16 cellular contexts compared by ENCODE assay signal in the genomic region with DNA sequence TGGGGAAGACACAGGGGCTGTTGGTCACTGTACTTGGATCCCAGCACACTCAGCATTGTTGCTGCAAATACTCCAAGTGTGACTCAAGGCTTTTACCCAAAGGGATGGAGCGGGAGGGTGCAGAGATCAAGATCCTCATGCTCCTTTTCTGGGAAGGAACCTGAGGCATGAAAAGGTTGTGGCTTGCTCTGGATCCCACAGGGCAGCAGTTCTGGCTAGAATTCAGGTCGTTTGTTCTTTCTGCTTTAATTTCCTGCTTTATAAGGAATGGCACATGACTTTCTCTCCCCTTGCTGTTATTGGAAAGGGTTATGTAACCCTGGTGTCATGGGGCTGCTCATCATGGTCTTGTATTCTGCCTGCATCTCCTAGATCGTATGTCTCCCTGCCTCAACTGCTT.
DNase-seq lines count a peak whose midpoint lies in the region; ATAC-seq, FAIRE-seq and TF ChIP-seq lines count a peak whose summit lies in the region.
"Had no signal": no experiment of that assay in that cellular context is flagged by ENCODE, and none has a peak within 500 bp of the region (broad histone marks: within the 10 kb centered on the region; RNA-seq: fewer than 3 reads in every experiment).

No MANE protein-coding gene starts in this region.

- no peaks in the 10 kb centered on the region for H3K36me3 Mint-ChIP-seq in stimulated activated effector memory CD8-positive, alpha-beta T cell treated with anti-CD3 and anti-CD28 coated beads, Interleukin-12 subunit alpha, Interleukin-12 subunit beta, amount 100 ng/mL, for 72 hours
- no peaks in the 10 kb centered on the region for H3K36me3 Mint-ChIP-seq in stimulated activated naive B cell treated with anti-CD40 and anti-IgM and Interleukin-4, amounts not matched to agents 10 μg/mL and 1 μg/mL and 100 μg/mL, for 72 hours
- H3K36me3 Mint-ChIP-seq: CD4-positive, CD25-positive, alpha-beta regulatory T cell had no signal

- H2AFZ ChIP-seq in H1 (ENCODE audit: low read length): no peak overlapping the region
- H2AFZ ChIP-seq: GM23338 had no signal

- TF ChIP-seq EP300 in H1 (IDR thresholded peaks at IDR 0.05; ENCODE audit: borderline replicate concordance in 1 of 2, low read depth in 2 of 2, low read length in 2 of 2): no peak

- no peak overlapping the region for H4K8ac ChIP-seq in H1 (ENCODE audit: extremely low read depth, insufficient read depth, low read length)

- H2BK20ac ChIP-seq in H1 (ENCODE audit: low read length): no peak overlapping the region

- no peak overlapping the region for H3K4me2 ChIP-seq in H1 (ENCODE audit: insufficient read depth in 1 of 2, low read depth in 2 of 2, low read length in 2 of 2)
- H3K4me2 ChIP-seq: GM23338 had no signal

- ATAC-seq in Panc1: no peak
- peak; percentile 24 for ATAC-seq in stimulated activated effector memory CD8-positive, alpha-beta T cell treated with anti-CD3 and anti-CD28 coated beads, Interleukin-12 subunit alpha, Interleukin-12 subunit beta, amount 100 ng/mL, for 72 hours
- ATAC-seq in stimulated activated naive B cell treated with anti-CD40 and anti-IgM and Interleukin-4, amounts not matched to agents 10 μg/mL and 1 μg/mL and 100 μg/mL, for 72 hours (replicated peaks): no peak
- ATAC-seq: GM23338 had no signal

- H3K23me2 ChIP-seq in H1 (ENCODE audit: low read depth, low read length): no peaks in the 10 kb centered on the region

- BruUV-seq in Panc1 (replicated peaks; lab: Mats Ljungman, UMichigan): no TSS peak

- peaks cover 66% of the 10 kb centered on the region for H3K4me1 ChIP-seq in Panc1 (ENCODE audit: control insufficient read depth, insufficient read depth, low read length)
- H3K4me1 ChIP-seq in H1 (replicated peaks in 1 of 4; ENCODE audit: control insufficient read depth in 3 of 4, insufficient read depth in 4 of 4, low read length in 3 of 4): peaks cover 3 to 22% (median 14%) of the 10 kb centered on the region in 4 experiments
- H3K4me1 ChIP-seq: Caco-2 had no signal

- peak; percentile 14 for DNase-seq in ELR (ENCODE audit: low read depth)
- no peak for DNase-seq in Panc1 (ENCODE audit: low read depth, low spot score)
- no peak for DNase-seq in H1 (ENCODE audit: low read depth in 1 of 2, low spot score in 2 of 2)
- DNase-seq in stimulated activated effector memory CD8-positive, alpha-beta T cell treated with anti-CD3 and anti-CD28 coated beads, Interleukin-12 subunit alpha, Interleukin-12 subunit beta, amount 100 ng/mL, for 72 hours (ENCODE audit: low spot score in 2 of 2): no peak
- no peak for DNase-seq in stimulated activated naive B cell treated with anti-CD40 and anti-IgM and Interleukin-4, amounts not matched to agents 10 μg/mL and 1 μg/mL and 100 μg/mL, for 72 hours
- DNase-seq in mucosa of gallbladder (ENCODE audit: low spot score): no peak
- no peak for DNase-seq in AG20443 (ENCODE audit: low spot score)
- DNase-seq: Caco-2; CD4-positive, CD25-positive, alpha-beta regulatory T cell; KG1; NCI-H1092; NCI-H146; NCI-H2081 treated with DMSO at 0.1 percent for 48 hours; NCI-H524 had no signal

- H3K18ac ChIP-seq in H1 (ENCODE audit: extremely low read depth, low read length): peak overlapping the region; percentile 56; the same call in 1 of the 2 replicates

- H2AK5ac ChIP-seq in H1 (ENCODE audit: low read depth, low read length): peak overlapping the region; percentile 59; the same call in 1 of the 2 replicates

- no peak for TF ChIP-seq CTCF in Panc1 (IDR thresholded peaks at IDR 0.05)
- TF ChIP-seq CTCF in H1 (IDR thresholded peaks at IDR 0.05; ENCODE audit: control extremely low read depth in 1 of 3, insufficient read depth in 1 of 3, low read depth in 1 of 3, low read length in 3 of 3): no peak

- H3K9me3 ChIP-seq in Panc1 (ENCODE audit: control insufficient read depth, insufficient read depth, low read depth, low read length) (no peaks in the 10 kb centered on the region), H1 (ENCODE audit: insufficient read depth in 2 of 2, low read depth in 1 of 2, low read length in 1 of 2) (no peaks in the 10 kb centered on the region)
- H3K9me3 ChIP-seq: Caco-2 had no signal

- no peak overlapping the region for H3K4me3 Mint-ChIP-seq in stimulated activated effector memory CD8-positive, alpha-beta T cell treated with anti-CD3 and anti-CD28 coated beads, Interleukin-12 subunit alpha, Interleukin-12 subunit beta, amount 100 ng/mL, for 72 hours
- H3K4me3 Mint-ChIP-seq in stimulated activated naive B cell treated with anti-CD40 and anti-IgM and Interleukin-4, amounts not matched to agents 10 μg/mL and 1 μg/mL and 100 μg/mL, for 72 hours: no peak overlapping the region
- H3K4me3 Mint-ChIP-seq: CD4-positive, CD25-positive, alpha-beta regulatory T cell; GM23338 had no signal

- no peak overlapping the region for H3K9ac ChIP-seq in H1 (replicated peaks in 1 of 4; ENCODE audit: extremely low read depth in 1 of 4, low read depth in 3 of 4, low read length in 3 of 4)

- no peaks in the 10 kb centered on the region for H3K4me1 Mint-ChIP-seq in stimulated activated effector memory CD8-positive, alpha-beta T cell treated with anti-CD3 and anti-CD28 coated beads, Interleukin-12 subunit alpha, Interleukin-12 subunit beta, amount 100 ng/mL, for 72 hours
- H3K4me1 Mint-ChIP-seq in stimulated activated naive B cell treated with anti-CD40 and anti-IgM and Interleukin-4, amounts not matched to agents 10 μg/mL and 1 μg/mL and 100 μg/mL, for 72 hours: no peaks in the 10 kb centered on the region
- H3K4me1 Mint-ChIP-seq: CD4-positive, CD25-positive, alpha-beta regulatory T cell had no signal

- H3K23ac ChIP-seq in H1 (ENCODE audit: insufficient read length): no peak overlapping the region

- H4K91ac ChIP-seq in H1 (replicated peaks; ENCODE audit: insufficient read length, low read length): no peak overlapping the region

- CTCF ChIA-PET in Panc1 (lab: Charles Lee): no interaction called here
- CTCF ChIA-PET in H1 (lab: Charles Lee; ENCODE audit: partially characterized antibody): interaction anchor here (1.4 kb wide), 1 partner anchor 10 kb away, joined by 4 read pairs; no protein-coding TSS in a partner anchor

- no peak overlapping the region for H3K4ac ChIP-seq in H1 (replicated peaks; ENCODE audit: insufficient read length, low read depth, low read length)

- no peak for TF ChIP-seq RAD21 in H1 (IDR thresholded peaks at IDR 0.05 in 1 of 2, conservative IDR thresholded peaks at IDR 0.05 in 1 of 2; ENCODE audit: low read depth in 2 of 2, low read length in 2 of 2)

- peaks cover 6% of the 10 kb centered on the region for H3K79me1 ChIP-seq in H1 (ENCODE audit: low read depth, low read length)

- H4K20me1 ChIP-seq in H1 (replicated peaks in 1 of 2; ENCODE audit: control insufficient read depth in 1 of 2, insufficient read depth in 2 of 2, low read length in 2 of 2): peaks cover 2% of the 10 kb centered on the region in 2 experiments

- no peaks in the 10 kb centered on the region for H3K36me3 ChIP-seq in Panc1 (ENCODE audit: control insufficient read depth, insufficient read depth, low read length)
- no peaks in the 10 kb centered on the region for H3K36me3 ChIP-seq in H1 (ENCODE audit: control insufficient read depth in 2 of 4, insufficient read depth in 4 of 4, low read length in 3 of 4)

- POLR2A ChIA-PET in Panc1 (lab: Charles Lee) (no interaction called here), H1 (lab: Charles Lee; ENCODE audit: partially characterized antibody) (interaction anchor here (1.7 kb wide), 1 partner anchor 25 kb away, joined by 4 read pairs; no protein-coding TSS in a partner anchor)

- H3K27ac ChIP-seq in Panc1 (ENCODE audit: low read length) (peak overlapping the region; percentile 74), H1 (ENCODE audit: low read depth, low read length) (no peak overlapping the region)
- H3K27ac ChIP-seq: SK-N-MC had no signal

- peaks cover 12 to 21% of the 10 kb centered on the region in 2 donors for H3K27me3 Mint-ChIP-seq in stimulated activated naive B cell treated with anti-CD40 and anti-IgM and Interleukin-4, amounts not matched to agents 10 μg/mL and 1 μg/mL and 100 μg/mL, for 72 hours

- H2BK5ac ChIP-seq in H1 (ENCODE audit: low read depth, low read length): no peak overlapping the region

- H3K4me3 ChIP-seq in Panc1 (ENCODE audit: low read depth in 2 of 2, low read length in 2 of 2) (no peak overlapping the region), H1 (ENCODE audit: extremely low read depth in 1 of 4, insufficient read depth in 2 of 4, low read depth in 3 of 4, low read length in 4 of 4) (no peak overlapping the region)
- H3K4me3 ChIP-seq: GM23338, SK-N-MC had no signal

- no peak overlapping the region for H3K27ac Mint-ChIP-seq in stimulated activated effector memory CD8-positive, alpha-beta T cell treated with anti-CD3 and anti-CD28 coated beads, Interleukin-12 subunit alpha, Interleukin-12 subunit beta, amount 100 ng/mL, for 72 hours
- no peak overlapping the region for H3K27ac Mint-ChIP-seq in stimulated activated naive B cell treated with anti-CD40 and anti-IgM and Interleukin-4, amounts not matched to agents 10 μg/mL and 1 μg/mL and 100 μg/mL, for 72 hours
- H3K27ac Mint-ChIP-seq: CD4-positive, CD25-positive, alpha-beta regulatory T cell; GM23338 had no signal

- H4K5ac ChIP-seq in H1 (ENCODE audit: insufficient read length, low read depth, low read length): no peak overlapping the region

- H3K56ac ChIP-seq in H1 (replicated peaks; ENCODE audit: insufficient read length, low read depth, low read length): no peak overlapping the region

- H3K9me3 Mint-ChIP-seq in stimulated activated effector memory CD8-positive, alpha-beta T cell treated with anti-CD3 and anti-CD28 coated beads, Interleukin-12 subunit alpha, Interleukin-12 subunit beta, amount 100 ng/mL, for 72 hours: no peaks in the 10 kb centered on the region
- no peaks in the 10 kb centered on the region for H3K9me3 Mint-ChIP-seq in stimulated activated naive B cell treated with anti-CD40 and anti-IgM and Interleukin-4, amounts not matched to agents 10 μg/mL and 1 μg/mL and 100 μg/mL, for 72 hours
- H3K9me3 Mint-ChIP-seq: CD4-positive, CD25-positive, alpha-beta regulatory T cell; GM23338 had no signal

- no peak for FAIRE-seq in H1 (lab: Jason Lieb, UNC)

- intact Hi-C loops in Panc1 (cut with micrococcal nuclease; ENCODE audit: unreplicated experiment): no loop called here

- in situ Hi-C loops in Panc1 (cut with HindIII; ENCODE audit: low pct_unique_long_range_greater_than_20kb, low sequenced_read_pairs): no loop called here

- H2BK120ac ChIP-seq in H1 (replicated peaks; ENCODE audit: low read depth, low read length): no peak overlapping the region

- H3K79me2 ChIP-seq in H1 (ENCODE audit: control insufficient read depth in 1 of 2, insufficient read depth in 2 of 2, low read length in 2 of 2): peaks cover 0 to 24% of the 10 kb centered on the region in 2 experiments; a peak in 2 of 4 replicates

- 79% methylated on average over 3 of the region's 3 CpGs; no CpG with 5 or more reads in 1 of the 2 experiments for WGBS in H1 (ENCODE audit: extremely low coverage in 1 of 2, insufficient coverage in 1 of 2, insufficient read length in 1 of 2, insufficient replicate concordance in 2 of 2, low coverage in 1 of 2, low lambda C conversion rate in 2 of 2, missing lambda C conversion rate in 1 of 2), 2 experiments

- H3K14ac ChIP-seq in H1 (ENCODE audit: insufficient read length): no peak overlapping the region

- H2BK15ac ChIP-seq in H1 (ENCODE audit: low read length): peak overlapping the region; percentile 38; the same call in 1 of the 2 replicates

- 0 out of 2 replicates have a peak overlapping the region, but pooled peaks have one; percentile 29 for H2BK12ac ChIP-seq in H1 (ENCODE audit: low read depth, low read length)

- no peak for TF ChIP-seq POLR2A in H1 (IDR thresholded peaks at IDR 0.05; ENCODE audit: control extremely low read depth in 1 of 2, low read depth in 2 of 2, low read length in 2 of 2)

- H3K27me3 ChIP-seq in Panc1 (ENCODE audit: control insufficient read depth, insufficient read depth, low read length): no peaks in the 10 kb centered on the region
- H3K27me3 ChIP-seq in H1 (replicated peaks in 1 of 4; ENCODE audit: control insufficient read depth in 3 of 4, extremely low read depth in 1 of 4, insufficient read depth in 3 of 4, low read length in 3 of 4): no peaks in the 10 kb centered on the region; a peak in 1 of 7 replicates
